Comparison of ENCODE assay signal across 1 cellular context in genomic region chr9:131429121-131430012, GRCh38.
TF ChIP-seq lines count a peak whose summit lies in the region.

No MANE protein-coding gene starts in this region.

TF ChIP-seq in GM23338, 12 proteins besides CTCF, POLR2A, EP300 and RAD21 (continued from another document):
- no peak for TF ChIP-seq ZNF462 (CRISPR knock-in tag; IDR thresholded peaks at IDR 0.05)
